Comparison of ENCODE assay signal across 32 cellular contexts in the genomic region with DNA sequence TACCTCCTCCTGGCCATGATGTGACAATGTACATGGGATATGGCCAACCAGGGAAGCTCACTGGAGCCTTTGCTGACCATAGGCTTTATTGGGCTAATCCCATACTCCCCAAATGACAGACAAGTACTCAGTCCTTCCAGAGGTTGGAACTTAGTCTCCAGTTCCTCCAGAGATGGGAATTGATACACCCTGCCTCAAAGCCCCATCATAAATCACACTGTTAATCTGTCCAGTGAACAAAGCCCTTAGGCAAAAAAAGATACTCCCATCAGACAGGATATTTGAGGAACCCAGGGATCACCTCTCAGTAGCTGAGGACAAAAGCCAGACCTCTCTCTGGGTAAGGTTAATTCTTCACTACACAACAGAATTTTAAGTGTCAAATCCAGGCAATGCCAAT.
"Had no signal": no experiment of that assay in that cellular context is flagged by ENCODE, and none has a peak within 500 bp of the region (broad histone marks: within the 10 kb centered on the region; RNA-seq: fewer than 3 reads in every experiment).

No MANE protein-coding gene starts in this region.

- H3K4me1 Mint-ChIP-seq: activated CD4-positive, alpha-beta T cell treated with anti-CD3 and anti-CD28 coated beads, Interleukin-2, amount 10 ng/mL, durations not matched to agents 24 days and 14 days; activated T-helper 17 cell treated with anti-CD3 and anti-CD28 coated beads, Interleukin-2, amount 50 U/mL, for 72 hours; naive thymus-derived CD4-positive, alpha-beta T cell; neural crest cell; stimulated activated effector memory CD8-positive, alpha-beta T cell treated with anti-CD3 and anti-CD28 coated beads, Interleukin-12 subunit alpha, Interleukin-12 subunit beta, amount 100 ng/mL, for 72 hours; stimulated activated naive CD8-positive, alpha-beta T cell treated with anti-CD3 and anti-CD28 coated beads, Interleukin-15, amount 100 ng/mL, for 72 hours had no signal

- H3K4me3 ChIP-seq: pancreas, prostate gland, skin epidermis, thyroid gland, upper lobe of right lung had no signal

- H3K27ac Mint-ChIP-seq: activated CD4-positive, alpha-beta memory T cell treated with anti-CD3 and anti-CD28 coated beads for 36 hours; activated CD4-positive, alpha-beta T cell treated with anti-CD3 and anti-CD28 coated beads, Interleukin-2, amount 10 ng/mL, durations not matched to agents 24 days and 14 days; activated T-helper 17 cell treated with anti-CD3 and anti-CD28 coated beads, Interleukin-2, amount 50 U/mL, for 72 hours; endodermal cell; naive thymus-derived CD4-positive, alpha-beta T cell; stimulated activated effector memory CD8-positive, alpha-beta T cell treated with anti-CD3 and anti-CD28 coated beads, Interleukin-12 subunit alpha, Interleukin-12 subunit beta, amount 100 ng/mL, for 72 hours; stimulated activated naive CD8-positive, alpha-beta T cell treated with anti-CD3 and anti-CD28 coated beads, Interleukin-15, amount 100 ng/mL, for 72 hours; T-helper 1 cell treated with Interleukin-12 subunit alpha and Interleukin-12 subunit beta and Interleukin-4 antibody, amounts not matched to agents 30 μg/mL and 1 μg/mL, for 36 hours had no signal

- H3K27ac ChIP-seq: brain microvascular endothelial cell, pancreas, prostate gland, skin epidermis, thyroid gland, upper lobe of right lung had no signal

- H3K36me3 ChIP-seq: brain microvascular endothelial cell, pancreas, prostate gland, thyroid gland, upper lobe of right lung had no signal

- H3K9me3 Mint-ChIP-seq: activated CD4-positive, alpha-beta memory T cell treated with anti-CD3 and anti-CD28 coated beads for 36 hours; activated CD4-positive, alpha-beta T cell treated with anti-CD3 and anti-CD28 coated beads, Interleukin-2, amount 10 ng/mL, durations not matched to agents 24 days and 14 days; activated T-helper 17 cell treated with anti-CD3 and anti-CD28 coated beads, Interleukin-2, amount 50 U/mL, for 72 hours; neural crest cell; stimulated activated naive CD8-positive, alpha-beta T cell treated with anti-CD3 and anti-CD28 coated beads, Interleukin-15, amount 100 ng/mL, for 72 hours; T-helper 1 cell treated with Interleukin-12 subunit alpha and Interleukin-12 subunit beta and Interleukin-4 antibody, amounts not matched to agents 30 μg/mL and 1 μg/mL, for 36 hours had no signal

- H3K27me3 ChIP-seq: brain microvascular endothelial cell, pancreas, thyroid gland, upper lobe of right lung had no signal

- DNase-seq: activated CD4-positive, alpha-beta memory T cell treated with anti-CD3 and anti-CD28 coated beads for 36 hours; activated CD4-positive, alpha-beta T cell treated with anti-CD3 and anti-CD28 coated beads, Interleukin-2, amount 10 ng/mL, durations not matched to agents 24 days and 14 days; activated CD4-positive, CD25-positive, alpha-beta regulatory T cell treated with anti-CD3 and anti-CD28 coated beads, Interleukin-2, amount 50 U/mL, for 72 hours; activated gamma-delta T cell treated with Interleukin-2 at 50 U/mL for 16 hours; activated naive CD4-positive, alpha-beta T cell treated with anti-CD3 and anti-CD28 coated beads, Interleukin-2, amount 50 U/mL, for 16 hours; activated T-cell treated with anti-CD3 and anti-CD28 coated beads, Interleukin-2, amount 50 U/mL, for 4 hours; amniotic stem cell; brain microvascular endothelial cell; cortex of kidney; endodermal cell; foreskin melanocyte; islet precursor cell; left cardiac atrium; midbrain; naive thymus-derived CD4-positive, alpha-beta T cell; nucleus accumbens; pancreas; retina; stimulated activated CD4-positive, alpha-beta T cell treated with anti-CD3 and anti-CD28 coated beads, Interleukin-4, amount 100 ng/mL, for 24 hours; stimulated activated naive CD8-positive, alpha-beta T cell treated with anti-CD3 and anti-CD28 coated beads, Interleukin-15, amount 100 ng/mL, for 72 hours; substantia nigra; T-helper 9 cell; thyroid gland; upper lobe of right lung had no signal

- H3K9me3 ChIP-seq: pancreas, prostate gland, thyroid gland, upper lobe of right lung had no signal

- H3K27me3 Mint-ChIP-seq: activated CD4-positive, alpha-beta memory T cell treated with anti-CD3 and anti-CD28 coated beads for 36 hours; activated CD4-positive, alpha-beta T cell treated with anti-CD3 and anti-CD28 coated beads, Interleukin-2, amount 10 ng/mL, durations not matched to agents 24 days and 14 days; activated T-helper 17 cell treated with anti-CD3 and anti-CD28 coated beads, Interleukin-2, amount 50 U/mL, for 72 hours; naive thymus-derived CD4-positive, alpha-beta T cell; stimulated activated naive CD8-positive, alpha-beta T cell treated with anti-CD3 and anti-CD28 coated beads, Interleukin-15, amount 100 ng/mL, for 72 hours had no signal

- ATAC-seq: activated T-cell treated with anti-CD3 and anti-CD28 coated beads, Interleukin-2, amount 50 U/mL, for 4 hours; activated T-helper 17 cell treated with anti-CD3 and anti-CD28 coated beads, Interleukin-2, amount 50 U/mL, for 72 hours; esophagus mucosa; left cardiac atrium; naive thymus-derived CD4-positive, alpha-beta T cell; pancreas; sciatic nerve; stimulated activated effector memory CD8-positive, alpha-beta T cell treated with anti-CD3 and anti-CD28 coated beads, Interleukin-12 subunit alpha, Interleukin-12 subunit beta, amount 100 ng/mL, for 72 hours; stimulated activated naive CD8-positive, alpha-beta T cell treated with anti-CD3 and anti-CD28 coated beads, Interleukin-15, amount 100 ng/mL, for 72 hours; upper lobe of right lung had no signal

- H3K36me3 Mint-ChIP-seq: activated CD4-positive, alpha-beta memory T cell treated with anti-CD3 and anti-CD28 coated beads for 36 hours; naive thymus-derived CD4-positive, alpha-beta T cell; stimulated activated effector memory CD8-positive, alpha-beta T cell treated with anti-CD3 and anti-CD28 coated beads, Interleukin-12 subunit alpha, Interleukin-12 subunit beta, amount 100 ng/mL, for 72 hours had no signal

- H3K4me1 ChIP-seq: pancreas, prostate gland, thyroid gland, upper lobe of right lung had no signal

- H3K4me3 Mint-ChIP-seq: activated CD4-positive, alpha-beta memory T cell treated with anti-CD3 and anti-CD28 coated beads for 36 hours; activated CD4-positive, alpha-beta T cell treated with anti-CD3 and anti-CD28 coated beads, Interleukin-2, amount 10 ng/mL, durations not matched to agents 24 days and 14 days; activated T-cell treated with anti-CD3 and anti-CD28 coated beads, Interleukin-2, amount 50 U/mL, for 4 hours; activated T-helper 17 cell treated with anti-CD3 and anti-CD28 coated beads, Interleukin-2, amount 50 U/mL, for 72 hours; endodermal cell; naive thymus-derived CD4-positive, alpha-beta T cell; neural crest cell; stimulated activated effector memory CD8-positive, alpha-beta T cell treated with anti-CD3 and anti-CD28 coated beads, Interleukin-12 subunit alpha, Interleukin-12 subunit beta, amount 100 ng/mL, for 72 hours; stimulated activated naive CD8-positive, alpha-beta T cell treated with anti-CD3 and anti-CD28 coated beads, Interleukin-15, amount 100 ng/mL, for 72 hours; T-helper 1 cell treated with Interleukin-12 subunit alpha and Interleukin-12 subunit beta and Interleukin-4 antibody, amounts not matched to agents 30 μg/mL and 1 μg/mL, for 36 hours had no signal
